In the genomic region with DNA sequence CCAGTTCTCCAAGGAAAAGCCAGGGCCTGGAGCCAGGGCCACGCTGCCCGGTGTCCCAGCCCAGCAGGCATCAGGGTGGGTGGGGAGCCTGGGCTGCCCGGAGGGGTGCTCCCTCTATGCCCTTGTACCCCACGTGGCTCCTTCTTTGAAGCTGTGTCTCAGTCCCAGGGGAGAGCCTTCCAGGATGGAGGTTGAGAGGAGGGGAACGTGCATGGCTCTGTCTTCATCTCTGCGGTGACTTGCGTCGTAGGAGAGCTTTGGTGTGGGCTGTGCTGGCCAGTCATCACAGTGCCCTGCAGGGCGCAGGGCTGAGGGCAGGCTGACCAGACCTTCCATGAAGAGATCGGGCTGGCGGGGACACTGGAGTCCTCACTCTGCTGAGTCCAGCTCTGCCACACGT, we compare ENCODE assay signal across 16 cellular contexts.
DNase-seq lines count a peak whose midpoint lies in the region; ATAC-seq and TF ChIP-seq lines count a peak whose summit lies in the region.
"Had no signal": no experiment of that assay in that cellular context is flagged by ENCODE, and none has a peak within 500 bp of the region (broad histone marks: within the 10 kb centered on the region; RNA-seq: fewer than 3 reads in every experiment).

No MANE protein-coding gene starts in this region.

- H3K4me1 ChIP-seq in gastroesophageal sphincter (peaks cover 0 to 47% (median 11%) of the 10 kb centered on the region in 3 donors), psoas muscle (peaks cover 34% of the 10 kb centered on the region)

- peak; percentile 53 for DNase-seq in activated CD8-positive, alpha-beta memory T cell treated with anti-CD3 and anti-CD28 coated beads for 24 hours
- DNase-seq in activated CD8-positive, alpha-beta memory T cell treated with anti-CD3 and anti-CD28 coated beads, Interleukin-2, amount 50 U/mL, for 48 hours = no peak
- DNase-seq in psoas muscle (no peak), NCI-H2107 treated with DMSO at 0.1 percent for 48 hours (lab: John Stamatoyannopoulos, UW; ENCODE audit: unreplicated experiment) (no peak), GM10248 (ENCODE audit: extremely low spot score) (no peak)
- DNase-seq: 8988T, H7, Karpas-422, MM.1S, NCI-H1092 treated with DMSO at 0.1 percent for 48 hours, NCI-H2081 treated with DMSO at 0.1 percent for 48 hours, NCI-H2227 treated with DMSO at 0.1 percent for 48 hours, NCI-H524 treated with DMSO at 0.1 percent for 48 hours had no signal

- TF ChIP-seq CTCF in gastroesophageal sphincter (IDR thresholded peaks at IDR 0.05) (no peak), psoas muscle (IDR thresholded peaks at IDR 0.05) (no peak), GM10248 (IDR thresholded peaks at IDR 0.05; ENCODE audit: control extremely low read depth, extremely low read depth, low read depth, missing control alignments) (no peak)

- ATAC-seq in gastroesophageal sphincter (no peak), psoas muscle (no peak), HG03196 (IDR thresholded peaks at IDR 0.05; ENCODE audit: unreplicated experiment) (no peak)

- no peak overlapping the region for H3K4me3 ChIP-seq in gastroesophageal sphincter
- no peak overlapping the region for H3K4me3 ChIP-seq in psoas muscle

- no peak for TF ChIP-seq EP300 in gastroesophageal sphincter (IDR thresholded peaks at IDR 0.05)

- intact Hi-C loops in psoas muscle (cut with DNase I) = loop anchor here in 1 of 2 donors (10.0 kb wide), 1 partner anchor 191 kb away; no protein-coding TSS in a partner anchor

- CTCF ChIA-PET in GM10248 (lab: Yijun Ruan, JAX) = no interaction called here

- no peaks in the 10 kb centered on the region for H3K27me3 ChIP-seq in gastroesophageal sphincter
- H3K27me3 ChIP-seq in psoas muscle (ENCODE audit: insufficient read depth in 3 of 3, low read length in 2 of 3) = no peaks in the 10 kb centered on the region

- WGBS in gastroesophageal sphincter (ENCODE audit: low coverage in 1 of 2), 2 donors = 70% methylated on average over 2 of the region's 12 CpGs; no CpG with 5 or more reads in 1 of the 2 donors
- WGBS in psoas muscle, 3 donors = 88 to 93% (median 90%) methylated on average over 12 of the region's 12 CpGs

- H3K27ac ChIP-seq in KOPT-K1 (ENCODE audit: low read depth, low read length, poor library complexity, severe bottlenecking) (peak overlapping the region; percentile 59), gastroesophageal sphincter (peak overlapping the region in 3 of 4 donors; percentile 33 to 52 (median 42)), psoas muscle (peak overlapping the region; percentile 7)

- H3K36me3 ChIP-seq in KOPT-K1 (ENCODE audit: insufficient read depth, low read length) = peaks cover 16% of the 10 kb centered on the region; the same call in 1 of the 2 replicates
- H3K36me3 ChIP-seq in gastroesophageal sphincter = peaks cover 0 to 8% of the 10 kb centered on the region in 2 donors
- no peaks in the 10 kb centered on the region for H3K36me3 ChIP-seq in psoas muscle (ENCODE audit: insufficient read depth in 1 of 2, low read depth in 1 of 2)

- TF ChIP-seq POLR2A in gastroesophageal sphincter (IDR thresholded peaks at IDR 0.05) = no peak

- POLR2A ChIA-PET in GM10248 (lab: Yijun Ruan, JAX) = no interaction called here

- peaks cover 5% of the 10 kb centered on the region for H3K9me3 ChIP-seq in KOPT-K1 (ENCODE audit: insufficient read depth, low read length, poor library complexity, severe bottlenecking)
- H3K9me3 ChIP-seq in gastroesophageal sphincter = peaks cover 0 to 3% (median 0%) of the 10 kb centered on the region in 3 donors
- H3K9me3 ChIP-seq in psoas muscle = peaks cover 4% of the 10 kb centered on the region

Comparison
In these comparisons a context has a peak if more than half of its experiments do, and no peak if none do; other contexts are left out.
1. H3K27ac ChIP-seq: peak in every context shown above with its lines; median percentile 59 in KOPT-K1; 42 in gastroesophageal sphincter; 7 in psoas muscle.